ENCODE assay signal across 1 cellular context in the genomic region with DNA sequence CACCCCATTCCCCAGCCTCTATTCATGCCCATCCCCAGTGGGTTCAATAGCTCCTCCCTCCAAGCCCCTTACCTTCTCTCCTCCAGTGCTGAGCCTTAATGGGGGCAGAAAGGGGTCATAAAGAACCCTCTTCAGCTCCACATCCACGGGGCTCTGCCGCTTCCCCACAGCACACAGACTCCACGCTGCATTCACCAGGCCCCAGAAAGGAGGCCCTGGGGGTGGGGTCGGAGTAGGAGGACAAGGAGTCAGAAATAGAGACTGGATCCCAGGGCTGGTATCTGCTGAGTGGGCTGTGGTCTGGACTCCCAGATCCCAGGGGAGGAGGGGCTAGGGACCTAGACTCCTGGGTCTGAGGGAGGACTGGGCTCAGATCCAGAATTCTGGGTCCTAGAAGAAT.
TF ChIP-seq lines count a peak whose summit lies in the region.

No MANE protein-coding gene starts in this region.

TF ChIP-seq in IMR-90, 13 proteins besides CTCF, POLR2A, EP300 and RAD21 (continued from another document):
- TF ChIP-seq CHD1 (IDR thresholded peaks at IDR 0.05; ENCODE audit: low read depth, low read length) (no peak), NFE2L2 (IDR thresholded peaks at IDR 0.05; ENCODE audit: low read depth, low read length) (no peak), BHLHE40 (IDR thresholded peaks at IDR 0.05; ENCODE audit: low read depth, low read length) (no peak), FOS (IDR thresholded peaks at IDR 0.05; ENCODE audit: low read depth, low read length) (no peak), SMC3 (IDR thresholded peaks at IDR 0.05; ENCODE audit: low read depth, low read length) (no peak), MAZ (IDR thresholded peaks at IDR 0.05; ENCODE audit: borderline replicate concordance, low read depth, low read length) (no peak), MXI1 (IDR thresholded peaks at IDR 0.05; ENCODE audit: borderline replicate concordance, low read depth, low read length) (no peak), RCOR1 (IDR thresholded peaks at IDR 0.05; ENCODE audit: insufficient replicate concordance, low read length) (no peak)
- TF ChIP-seq, protein P1, sequence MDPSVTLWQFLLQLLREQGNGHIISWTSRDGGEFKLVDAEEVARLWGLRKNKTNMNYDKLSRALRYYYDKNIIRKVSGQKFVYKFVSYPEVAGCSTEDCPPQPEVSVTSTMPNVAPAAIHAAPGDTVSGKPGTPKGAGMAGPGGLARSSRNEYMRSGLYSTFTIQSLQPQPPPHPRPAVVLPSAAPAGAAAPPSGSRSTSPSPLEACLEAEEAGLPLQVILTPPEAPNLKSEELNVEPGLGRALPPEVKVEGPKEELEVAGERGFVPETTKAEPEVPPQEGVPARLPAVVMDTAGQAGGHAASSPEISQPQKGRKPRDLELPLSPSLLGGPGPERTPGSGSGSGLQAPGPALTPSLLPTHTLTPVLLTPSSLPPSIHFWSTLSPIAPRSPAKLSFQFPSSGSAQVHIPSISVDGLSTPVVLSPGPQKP (IDR thresholded peaks at IDR 0.05; ENCODE audit: borderline replicate concordance, low read depth, low read length) = no peak
